ENCODE assay signal across 18 cellular contexts in the genomic region with DNA sequence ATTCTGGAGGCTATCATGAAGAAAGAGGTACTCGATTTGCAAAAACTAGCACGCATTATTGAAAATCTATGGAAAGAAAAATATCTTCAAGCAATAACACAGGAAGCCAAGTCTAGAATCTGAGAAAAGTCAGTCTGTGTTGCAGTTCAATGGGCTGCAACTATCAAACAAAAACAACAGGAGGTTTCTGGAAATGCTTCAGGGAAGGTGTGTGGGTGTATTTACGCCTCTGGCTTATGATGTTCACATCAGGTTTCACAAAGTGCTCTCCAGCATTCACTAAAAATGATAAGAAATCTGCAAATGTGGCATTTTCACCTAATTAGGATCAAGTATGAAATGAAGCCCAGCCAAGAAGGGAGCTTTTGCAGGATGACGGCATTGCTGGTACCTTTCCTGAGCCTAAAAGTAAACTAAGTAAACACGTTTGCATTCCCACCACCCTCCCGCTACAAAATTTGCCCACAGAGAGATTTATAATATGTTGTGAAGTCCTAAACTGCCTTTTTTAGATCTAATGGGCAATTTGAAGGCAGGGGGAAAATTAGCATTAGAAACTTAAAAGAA.
"Had no signal": no experiment of that assay in that cellular context is flagged by ENCODE, and none has a peak within 500 bp of the region (broad histone marks: within the 10 kb centered on the region; RNA-seq: fewer than 3 reads in every experiment).

No MANE protein-coding gene starts in this region.

- H3K36me3 ChIP-seq: adrenal gland, cardiac muscle cell, esophagus squamous epithelium, heart right ventricle, neural progenitor cell, tibial artery, uterus had no signal

- H3K27me3 ChIP-seq: adrenal gland, cardiac muscle cell, esophagus squamous epithelium, heart right ventricle, neural progenitor cell, tibial artery, uterus had no signal

- H3K9me3 ChIP-seq: adrenal gland, esophagus squamous epithelium, heart right ventricle, tibial artery, uterus had no signal

- H3K27ac ChIP-seq: adrenal gland, cardiac muscle cell, esophagus squamous epithelium, heart right ventricle, neural progenitor cell, tibial artery, uterus had no signal

- H3K9me3 Mint-ChIP-seq: activated naive CD4-positive, alpha-beta T cell treated with anti-CD3 and anti-CD28 coated beads, Interleukin-2, amount 50 U/mL, for 24 hours; neural progenitor cell; T-helper 2 cell treated with Interferon-gamma antibody and Interleukin-4, amounts not matched to agents 5 μg/mL and 100 μg/mL, for 36 hours; WTC11 had no signal

- DNase-seq: activated CD4-positive, alpha-beta T cell treated with anti-CD3 and anti-CD28 coated beads for 36 hours; activated CD4-positive, alpha-beta T cell treated with anti-CD3 and anti-CD28 coated beads, Interleukin-2, amount 50 U/mL, for 48 hours; activated gamma-delta T cell; adrenal gland; dermis blood vessel endothelial cell; effector memory CD4-positive, alpha-beta T cell; esophagus squamous epithelium; heart right ventricle; left ventricle myocardium superior; stimulated activated CD4-positive, alpha-beta T cell treated with anti-CD3 and anti-CD28 coated beads, Interleukin-2, amount 100 ng/mL, for 24 hours; stimulated activated naive CD4-positive, alpha-beta T cell treated with Interleukin-2 at 50 U/mL for 16 hours; tibial artery; uterus had no signal

- H3K4me1 ChIP-seq: adrenal gland, esophagus squamous epithelium, heart right ventricle, neural progenitor cell, tibial artery, uterus had no signal

- H3K4me3 ChIP-seq: adrenal gland, cardiac muscle cell, esophagus squamous epithelium, heart right ventricle, neural progenitor cell, tibial artery, uterus had no signal

- H3K27ac Mint-ChIP-seq: activated CD4-positive, alpha-beta T cell treated with anti-CD3 and anti-CD28 coated beads for 36 hours; activated naive CD4-positive, alpha-beta T cell treated with anti-CD3 and anti-CD28 coated beads, Interleukin-2, amount 50 U/mL, for 24 hours; neural progenitor cell; T-helper 2 cell treated with Interferon-gamma antibody and Interleukin-4, amounts not matched to agents 5 μg/mL and 100 μg/mL, for 36 hours; WTC11 had no signal

- H3K4me3 Mint-ChIP-seq: activated CD4-positive, alpha-beta T cell treated with anti-CD3 and anti-CD28 coated beads for 36 hours; activated naive CD4-positive, alpha-beta T cell treated with anti-CD3 and anti-CD28 coated beads, Interleukin-2, amount 50 U/mL, for 24 hours; neural progenitor cell; T-helper 2 cell treated with Interferon-gamma antibody and Interleukin-4, amounts not matched to agents 5 μg/mL and 100 μg/mL, for 36 hours; WTC11 had no signal

- H3K4me1 Mint-ChIP-seq: activated CD4-positive, alpha-beta T cell treated with anti-CD3 and anti-CD28 coated beads for 36 hours; activated naive CD4-positive, alpha-beta T cell treated with anti-CD3 and anti-CD28 coated beads, Interleukin-2, amount 50 U/mL, for 24 hours; neural progenitor cell; WTC11 had no signal

- H3K36me3 Mint-ChIP-seq: activated naive CD4-positive, alpha-beta T cell treated with anti-CD3 and anti-CD28 coated beads, Interleukin-2, amount 50 U/mL, for 24 hours; neural progenitor cell; WTC11 had no signal

- ATAC-seq: activated CD4-positive, alpha-beta T cell treated with anti-CD3 and anti-CD28 coated beads for 36 hours; heart right ventricle; left ventricle myocardium superior; WTC11 had no signal

- H3K27me3 Mint-ChIP-seq: activated naive CD4-positive, alpha-beta T cell treated with anti-CD3 and anti-CD28 coated beads, Interleukin-2, amount 50 U/mL, for 24 hours had no signal
